In genomic region chr10:70323697-70324340, GRCh38 we compare ENCODE assay signal across 13 cellular contexts. TPM values are rescaled to one million over a fixed set of nuclear protein-coding genes. Genes with fewer than 3 reads are reported as not detected.
DNase-seq lines count a peak whose midpoint lies in the region; ATAC-seq and TF ChIP-seq lines count a peak whose summit lies in the region.
"Had no signal": no experiment of that assay in that cellular context is flagged by ENCODE, and none has a peak within 500 bp of the region (broad histone marks: within the 10 kb centered on the region; RNA-seq: fewer than 3 reads in every experiment).

No MANE protein-coding gene starts in this region.

- no peaks in the 10 kb centered on the region for H3K9me3 ChIP-seq in CD8-positive, alpha-beta T cell (ENCODE audit: low read length)
- H3K9me3 ChIP-seq in colonic mucosa = no peaks in the 10 kb centered on the region
- H3K9me3 ChIP-seq: esophagus muscularis mucosa had no signal

- no peak for TF ChIP-seq CTCF in CD8-positive, alpha-beta T cell (IDR thresholded peaks at IDR 0.05)
- no peak for TF ChIP-seq CTCF in colonic mucosa (IDR thresholded peaks at IDR 0.05)

- peak overlapping the region; percentile 96 for H3K27ac Mint-ChIP-seq in CD8-positive, alpha-beta T cell
- H3K27ac Mint-ChIP-seq in central memory CD8-positive, alpha-beta T cell (ENCODE audit: low read depth) = peak overlapping the region; percentile 83
- H3K27ac Mint-ChIP-seq in naive thymus-derived CD8-positive, alpha-beta T cell = peak overlapping the region; percentile 86 to 97 (median 96)

- no peak for DNase-seq in CD8-positive, alpha-beta T cell
- peak; percentile 88 for DNase-seq in H7
- no peak for DNase-seq in central memory CD8-positive, alpha-beta T cell (ENCODE audit: low spot score in 2 of 2)
- peak in 2 of 10 donors; percentile 7 to 12 for DNase-seq in naive thymus-derived CD8-positive, alpha-beta T cell
- DNase-seq in cortex of kidney (lab: John Stamatoyannopoulos, UW) = no peak
- DNase-seq in dermis blood vessel endothelial cell = no peak
- no peak for DNase-seq in colonic mucosa
- DNase-seq: occipital lobe; stimulated activated CD4-positive, alpha-beta T cell treated with anti-CD3 and anti-CD28 coated beads, Interleukin-2, amount 100 ng/mL, for 48 hours had no signal

- intact Hi-C loops in CD8-positive, alpha-beta T cell (cut with DNase I, micrococcal nuclease) = no loop called here
- intact Hi-C loops in colonic mucosa (cut with DNase I) = no loop called here

- POLR2A ChIA-PET in CD8-positive, alpha-beta T cell (lab: Charles Lee) = interaction anchor here (0.8 to 0.9 kb wide), 2 partner anchors 8 to 102 kb away, joined by 3 read pairs; no protein-coding TSS in a partner anchor
- POLR2A ChIA-PET in naive thymus-derived CD8-positive, alpha-beta T cell (lab: Charles Lee) = interaction anchor here (0.7 to 2.7 kb wide), 3 partner anchors 9 to 91 kb away, joined by 3 to 12 read pairs (median 4); partner anchors contain the start of gene PPA1

- no peaks in the 10 kb centered on the region for H3K27me3 Mint-ChIP-seq in CD8-positive, alpha-beta T cell (ENCODE audit: low read depth)
- no peaks in the 10 kb centered on the region for H3K27me3 Mint-ChIP-seq in central memory CD8-positive, alpha-beta T cell
- H3K27me3 Mint-ChIP-seq in naive thymus-derived CD8-positive, alpha-beta T cell = no peaks in the 10 kb centered on the region

- no peaks in the 10 kb centered on the region for H3K36me3 ChIP-seq in CD8-positive, alpha-beta T cell (ENCODE audit: insufficient read depth, low read length)
- no peaks in the 10 kb centered on the region; the same call in 1 of the 2 replicates for H3K36me3 ChIP-seq in H7 (replicated peaks; ENCODE audit: control insufficient read depth, insufficient read depth, low read length)
- H3K36me3 ChIP-seq in colonic mucosa = no peaks in the 10 kb centered on the region

- no peak overlapping the region for H3K4me3 ChIP-seq in CD8-positive, alpha-beta T cell (ENCODE audit: low read depth, low read length)
- H3K4me3 ChIP-seq in H7 (ENCODE audit: insufficient read depth, low read depth, low read length) (no peak overlapping the region), colonic mucosa (no peak overlapping the region)
- H3K4me3 ChIP-seq: esophagus muscularis mucosa had no signal

- no peak overlapping the region for H3K9ac ChIP-seq in colonic mucosa (ENCODE audit: low read depth in 2 of 2, low read length in 2 of 2)

- H3K4me1 ChIP-seq in CD8-positive, alpha-beta T cell (ENCODE audit: insufficient read depth, low read length) = peaks cover 40% of the 10 kb centered on the region
- no peaks in the 10 kb centered on the region for H3K4me1 ChIP-seq in colonic mucosa

- CTCF ChIA-PET in CD8-positive, alpha-beta T cell (lab: Charles Lee) = interaction anchor here (0.8 to 2.3 kb wide), 6 partner anchors 9 to 102 kb away, joined by 3 to 10 read pairs (median 3); no protein-coding TSS in a partner anchor

- no peaks in the 10 kb centered on the region for H3K36me3 Mint-ChIP-seq in CD8-positive, alpha-beta T cell
- peaks cover 2% of the 10 kb centered on the region for H3K36me3 Mint-ChIP-seq in central memory CD8-positive, alpha-beta T cell (ENCODE audit: insufficient read depth)
- peaks cover 0 to 3% (median 0%) of the 10 kb centered on the region in 3 donors for H3K36me3 Mint-ChIP-seq in naive thymus-derived CD8-positive, alpha-beta T cell
- H3K36me3 Mint-ChIP-seq: brain had no signal

- ATAC-seq in CD8-positive, alpha-beta T cell = no peak
- no peak for ATAC-seq in central memory CD8-positive, alpha-beta T cell (replicated peaks; ENCODE audit: extremely low read depth, poor library complexity, severe bottlenecking)
- ATAC-seq in naive thymus-derived CD8-positive, alpha-beta T cell = peak in 1 of 2 donors; percentile 8
- no peak for ATAC-seq in HG03442 (IDR thresholded peaks at IDR 0.05; ENCODE audit: unreplicated experiment)

- peak overlapping the region; percentile 14 for H3K27ac ChIP-seq in CD8-positive, alpha-beta T cell (ENCODE audit: low read depth, low read length)
- no peak overlapping the region for H3K27ac ChIP-seq in colonic mucosa
- H3K27ac ChIP-seq: C4-2B, esophagus muscularis mucosa had no signal

- H3K9me3 Mint-ChIP-seq in CD8-positive, alpha-beta T cell = no peaks in the 10 kb centered on the region
- no peaks in the 10 kb centered on the region for H3K9me3 Mint-ChIP-seq in central memory CD8-positive, alpha-beta T cell
- H3K9me3 Mint-ChIP-seq in naive thymus-derived CD8-positive, alpha-beta T cell = no peaks in the 10 kb centered on the region

- peaks cover 39% of the 10 kb centered on the region for H3K4me1 Mint-ChIP-seq in CD8-positive, alpha-beta T cell (ENCODE audit: low read depth)
- peaks cover 20% of the 10 kb centered on the region for H3K4me1 Mint-ChIP-seq in central memory CD8-positive, alpha-beta T cell
- H3K4me1 Mint-ChIP-seq in naive thymus-derived CD8-positive, alpha-beta T cell = peaks cover 24 to 49% (median 47%) of the 10 kb centered on the region in 4 donors

- no peaks in the 10 kb centered on the region for H3K27me3 ChIP-seq in CD8-positive, alpha-beta T cell (ENCODE audit: insufficient read depth, low read length)
- H3K27me3 ChIP-seq in H7 (ENCODE audit: control insufficient read depth, insufficient read depth, low read length) (no peaks in the 10 kb centered on the region), colonic mucosa (no peaks in the 10 kb centered on the region)
- H3K27me3 ChIP-seq: esophagus muscularis mucosa had no signal

- peak overlapping the region; percentile 76 for H3K4me3 Mint-ChIP-seq in CD8-positive, alpha-beta T cell
- peak overlapping the region; percentile 64 for H3K4me3 Mint-ChIP-seq in central memory CD8-positive, alpha-beta T cell
- peak overlapping the region in 7 of 10 donors; percentile 28 to 87 (median 78) for H3K4me3 Mint-ChIP-seq in naive thymus-derived CD8-positive, alpha-beta T cell
- H3K4me3 Mint-ChIP-seq: brain had no signal

RNA-seq across cellular contexts. Expression of gene NPFFR1, which starts 40.0 kb away (rescaled TPM):
- total RNA-seq in CD8-positive, alpha-beta T cell = not detected
- not detected in 2 replicates for total RNA-seq in H7 (2014; rRNA removed; shearing (Covaris generic))
- not detected for total RNA-seq in naive thymus-derived CD8-positive, alpha-beta T cell
- polyA plus RNA-seq in naive thymus-derived CD8-positive, alpha-beta T cell = not detected
- total RNA-seq in dermis blood vessel endothelial cell = not detected in 2 replicates
- total RNA-seq in colonic mucosa = under 1 TPM; 0.07 to 0.08 TPM
- total RNA-seq: esophagus muscularis mucosa had no signal

RNA-seq across cellular contexts. Expression of gene LRRC20, which starts 58.6 kb away (rescaled TPM):
- total RNA-seq in CD8-positive, alpha-beta T cell = 1 to 10 TPM in 1 of 2 experiments, under 1 TPM in 1; 0.81 to 1.1 TPM
- total RNA-seq in H7 (2014; rRNA removed; shearing (Covaris generic)) = 26.6 and 27.8 TPM in 2 replicates
- 1 to 10 TPM; 1.3 to 1.5 TPM for total RNA-seq in naive thymus-derived CD8-positive, alpha-beta T cell
- 1 to 10 TPM; 1.8 to 2.2 (median 2.1) TPM for polyA plus RNA-seq in naive thymus-derived CD8-positive, alpha-beta T cell
- total RNA-seq in dermis blood vessel endothelial cell (9.0 and 15.0 TPM in 2 replicates), colonic mucosa (1 to 10 TPM; 5.0 to 9.8 TPM)
